In the genomic region with DNA sequence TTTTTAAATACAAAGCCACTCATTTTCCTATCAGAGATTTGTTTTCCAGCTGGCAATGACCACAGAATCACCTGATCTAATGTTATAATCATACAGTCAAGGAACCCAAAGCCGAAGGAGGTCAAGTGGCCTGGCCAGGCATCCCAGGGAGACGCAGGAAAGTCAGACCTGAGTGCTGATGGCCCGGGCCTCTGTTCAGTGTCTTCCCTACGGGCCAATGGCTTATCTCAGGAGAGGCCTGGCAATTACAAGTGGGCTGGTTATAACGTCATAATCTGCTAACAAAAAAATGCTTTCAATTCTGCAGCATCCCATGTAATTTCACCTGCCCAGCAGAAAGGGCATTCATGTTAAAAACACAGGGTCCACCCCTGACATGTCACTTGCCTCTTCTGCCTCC, we compare ENCODE assay signal across 21 cellular contexts.
"Had no signal": no experiment of that assay in that cellular context is flagged by ENCODE, and none has a peak within 500 bp of the region (broad histone marks: within the 10 kb centered on the region; RNA-seq: fewer than 3 reads in every experiment).

No MANE protein-coding gene starts in this region.

- H3K9me3 Mint-ChIP-seq: activated CD4-positive, alpha-beta memory T cell treated with anti-CD3 and anti-CD28 coated beads for 36 hours; activated T-cell treated with anti-CD3 and anti-CD28 coated beads, Interleukin-2, amount 50 U/mL, for 24 hours; activated T-helper 17 cell treated with anti-CD3 and anti-CD28 coated beads, Interleukin-2, amount 50 U/mL, for 72 hours; endodermal cell; nephron progenitor cell; stimulated activated effector memory CD8-positive, alpha-beta T cell treated with anti-CD3 and anti-CD28 coated beads, Interleukin-12 subunit alpha, Interleukin-12 subunit beta, amount 100 ng/mL, for 72 hours; stimulated activated naive CD8-positive, alpha-beta T cell treated with anti-CD3 and anti-CD28 coated beads, Interleukin-15, amount 100 ng/mL, for 72 hours had no signal

- H3K27ac ChIP-seq: adrenal gland, breast epithelium, epithelial cell of prostate, left lung, parathyroid adenoma, transverse colon had no signal

- H3K4me3 Mint-ChIP-seq: activated CD4-positive, alpha-beta memory T cell treated with anti-CD3 and anti-CD28 coated beads for 36 hours; activated naive CD8-positive, alpha-beta T cell; activated T-cell treated with anti-CD3 and anti-CD28 coated beads, Interleukin-2, amount 50 U/mL, for 24 hours; activated T-helper 17 cell treated with anti-CD3 and anti-CD28 coated beads, Interleukin-2, amount 50 U/mL, for 72 hours; endodermal cell; nephron progenitor cell; stimulated activated effector memory CD8-positive, alpha-beta T cell treated with anti-CD3 and anti-CD28 coated beads, Interleukin-12 subunit alpha, Interleukin-12 subunit beta, amount 100 ng/mL, for 72 hours; stimulated activated naive CD8-positive, alpha-beta T cell treated with anti-CD3 and anti-CD28 coated beads, Interleukin-15, amount 100 ng/mL, for 72 hours had no signal

- H3K9ac ChIP-seq: parathyroid adenoma had no signal

- DNase-seq: activated CD4-positive, alpha-beta memory T cell treated with anti-CD3 and anti-CD28 coated beads for 36 hours; activated CD4-positive, alpha-beta T cell treated with anti-CD3 and anti-CD28 coated beads for 48 hours; activated T-cell treated with anti-CD3 and anti-CD28 coated beads, Interleukin-2, amount 50 U/mL, for 24 hours; cerebellar nuclear complex; cortex of kidney; endodermal cell; left lung; mammary epithelial cell; nephron progenitor cell; small intestine; stimulated activated CD4-positive, alpha-beta T cell treated with anti-CD3 and anti-CD28 coated beads, Interleukin-2, amount 100 ng/mL, for 24 hours; stimulated activated naive CD8-positive, alpha-beta T cell treated with anti-CD3 and anti-CD28 coated beads, Interleukin-15, amount 100 ng/mL, for 72 hours; transverse colon had no signal

- H3K79me2 ChIP-seq: parathyroid adenoma had no signal

- H3K4me1 ChIP-seq: breast epithelium, parathyroid adenoma had no signal

- H3K27me3 ChIP-seq: adrenal gland, breast epithelium, left lung, transverse colon had no signal

- ATAC-seq: activated T-helper 17 cell treated with anti-CD3 and anti-CD28 coated beads, Interleukin-2, amount 50 U/mL, for 72 hours; left lung; sciatic nerve; stimulated activated effector memory CD8-positive, alpha-beta T cell treated with anti-CD3 and anti-CD28 coated beads, Interleukin-12 subunit alpha, Interleukin-12 subunit beta, amount 100 ng/mL, for 72 hours; stimulated activated naive CD8-positive, alpha-beta T cell treated with anti-CD3 and anti-CD28 coated beads, Interleukin-15, amount 100 ng/mL, for 72 hours had no signal

- H3K4me1 Mint-ChIP-seq: nephron progenitor cell had no signal

- H3K27ac Mint-ChIP-seq: activated CD4-positive, alpha-beta memory T cell treated with anti-CD3 and anti-CD28 coated beads for 36 hours; activated naive CD8-positive, alpha-beta T cell; activated T-cell treated with anti-CD3 and anti-CD28 coated beads, Interleukin-2, amount 50 U/mL, for 24 hours; endodermal cell; nephron progenitor cell; stimulated activated effector memory CD8-positive, alpha-beta T cell treated with anti-CD3 and anti-CD28 coated beads, Interleukin-12 subunit alpha, Interleukin-12 subunit beta, amount 100 ng/mL, for 72 hours; stimulated activated naive CD8-positive, alpha-beta T cell treated with anti-CD3 and anti-CD28 coated beads, Interleukin-15, amount 100 ng/mL, for 72 hours had no signal

- H3K27me3 Mint-ChIP-seq: activated CD4-positive, alpha-beta memory T cell treated with anti-CD3 and anti-CD28 coated beads for 36 hours; activated naive CD8-positive, alpha-beta T cell; activated T-cell treated with anti-CD3 and anti-CD28 coated beads, Interleukin-2, amount 50 U/mL, for 24 hours; activated T-helper 17 cell treated with anti-CD3 and anti-CD28 coated beads, Interleukin-2, amount 50 U/mL, for 72 hours; stimulated activated naive CD8-positive, alpha-beta T cell treated with anti-CD3 and anti-CD28 coated beads, Interleukin-15, amount 100 ng/mL, for 72 hours had no signal

- H3K4me3 ChIP-seq: adrenal gland, breast epithelium, left lung, transverse colon had no signal
